Comparison of ENCODE assay signal across 8 cellular contexts in the genomic region with DNA sequence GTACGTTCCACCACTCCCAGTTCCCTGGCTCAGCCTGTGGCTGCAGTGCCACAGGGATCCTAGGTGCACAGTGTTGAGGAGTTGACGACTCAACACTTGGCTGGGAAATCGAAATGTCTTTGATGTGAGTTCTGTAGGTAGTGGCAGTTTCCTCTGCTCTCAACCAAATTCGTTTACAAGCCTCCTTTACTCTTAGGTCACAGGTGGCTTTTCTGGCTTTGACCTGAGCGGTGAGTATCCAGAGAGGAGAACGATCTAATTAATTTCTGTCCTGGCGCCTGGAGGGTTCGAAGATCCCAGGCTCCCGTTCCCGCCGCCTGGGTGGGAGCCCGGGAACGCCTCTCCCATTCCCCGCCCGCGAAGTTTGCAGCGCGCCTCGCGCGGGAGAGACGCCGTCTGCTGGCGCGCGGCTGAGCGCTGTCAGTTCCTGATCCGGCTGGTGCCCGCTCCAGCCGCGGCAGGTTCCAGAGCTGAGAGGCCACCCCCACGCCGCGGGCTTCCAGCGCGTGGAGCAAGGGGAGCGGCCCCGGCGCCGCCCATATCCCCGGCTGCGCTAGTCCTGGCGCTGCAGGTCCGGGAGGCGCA. TPM values are rescaled to one million over a fixed set of nuclear protein-coding genes. Genes with fewer than 3 reads are reported as not detected.
DNase-seq lines count a peak whose midpoint lies in the region; ATAC-seq lines count a peak whose summit lies in the region.

A gene with protein sequence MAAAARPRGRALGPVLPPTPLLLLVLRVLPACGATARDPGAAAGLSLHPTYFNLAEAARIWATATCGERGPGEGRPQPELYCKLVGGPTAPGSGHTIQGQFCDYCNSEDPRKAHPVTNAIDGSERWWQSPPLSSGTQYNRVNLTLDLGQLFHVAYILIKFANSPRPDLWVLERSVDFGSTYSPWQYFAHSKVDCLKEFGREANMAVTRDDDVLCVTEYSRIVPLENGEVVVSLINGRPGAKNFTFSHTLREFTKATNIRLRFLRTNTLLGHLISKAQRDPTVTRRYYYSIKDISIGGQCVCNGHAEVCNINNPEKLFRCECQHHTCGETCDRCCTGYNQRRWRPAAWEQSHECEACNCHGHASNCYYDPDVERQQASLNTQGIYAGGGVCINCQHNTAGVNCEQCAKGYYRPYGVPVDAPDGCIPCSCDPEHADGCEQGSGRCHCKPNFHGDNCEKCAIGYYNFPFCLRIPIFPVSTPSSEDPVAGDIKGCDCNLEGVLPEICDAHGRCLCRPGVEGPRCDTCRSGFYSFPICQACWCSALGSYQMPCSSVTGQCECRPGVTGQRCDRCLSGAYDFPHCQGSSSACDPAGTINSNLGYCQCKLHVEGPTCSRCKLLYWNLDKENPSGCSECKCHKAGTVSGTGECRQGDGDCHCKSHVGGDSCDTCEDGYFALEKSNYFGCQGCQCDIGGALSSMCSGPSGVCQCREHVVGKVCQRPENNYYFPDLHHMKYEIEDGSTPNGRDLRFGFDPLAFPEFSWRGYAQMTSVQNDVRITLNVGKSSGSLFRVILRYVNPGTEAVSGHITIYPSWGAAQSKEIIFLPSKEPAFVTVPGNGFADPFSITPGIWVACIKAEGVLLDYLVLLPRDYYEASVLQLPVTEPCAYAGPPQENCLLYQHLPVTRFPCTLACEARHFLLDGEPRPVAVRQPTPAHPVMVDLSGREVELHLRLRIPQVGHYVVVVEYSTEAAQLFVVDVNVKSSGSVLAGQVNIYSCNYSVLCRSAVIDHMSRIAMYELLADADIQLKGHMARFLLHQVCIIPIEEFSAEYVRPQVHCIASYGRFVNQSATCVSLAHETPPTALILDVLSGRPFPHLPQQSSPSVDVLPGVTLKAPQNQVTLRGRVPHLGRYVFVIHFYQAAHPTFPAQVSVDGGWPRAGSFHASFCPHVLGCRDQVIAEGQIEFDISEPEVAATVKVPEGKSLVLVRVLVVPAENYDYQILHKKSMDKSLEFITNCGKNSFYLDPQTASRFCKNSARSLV (N-terminal part only) (plus strand): TSS at position 423 of the 585 bp plus-strand sequence. CDS start 231 bp downstream, outside the sequence.

- H3K27me3 ChIP-seq in CD4-positive, CD25-positive, alpha-beta regulatory T cell (ENCODE audit: control insufficient read depth, insufficient read depth, low read length): peaks cover 24% of the 10 kb centered on the region

- peaks cover 0 to 2% (median 0%) of the 10 kb centered on the region in 7 donors for H3K9me3 Mint-ChIP-seq in CD4-positive, CD25-positive, alpha-beta regulatory T cell

- peak; percentile 44 to 45 for ATAC-seq in CD4-positive, CD25-positive, alpha-beta regulatory T cell (ENCODE audit: low read depth in 2 of 2)
- ATAC-seq in HG02759 (IDR thresholded peaks at IDR 0.05; ENCODE audit: unreplicated experiment) (peak; percentile 82), GM18502 (IDR thresholded peaks at IDR 0.05; ENCODE audit: poor library complexity, unreplicated experiment) (no peak), GM18867 (IDR thresholded peaks at IDR 0.05; ENCODE audit: unreplicated experiment) (no peak)

- H3K27me3 Mint-ChIP-seq in CD4-positive, CD25-positive, alpha-beta regulatory T cell: peaks cover 65% of the 10 kb centered on the region

- no peaks in the 10 kb centered on the region for H3K36me3 ChIP-seq in CD4-positive, CD25-positive, alpha-beta regulatory T cell (ENCODE audit: control insufficient read depth, insufficient read depth, low read length)

- peaks cover 19% of the 10 kb centered on the region for H3K4me1 ChIP-seq in CD4-positive, CD25-positive, alpha-beta regulatory T cell (ENCODE audit: control insufficient read depth, insufficient read depth, low read length, poor library complexity, severe bottlenecking)

- no peaks in the 10 kb centered on the region for H3K36me3 Mint-ChIP-seq in CD4-positive, CD25-positive, alpha-beta regulatory T cell

- peak within 1 kb of the TSS; percentile 57 for H3K4me3 ChIP-seq in CD4-positive, CD25-positive, alpha-beta regulatory T cell (ENCODE audit: low read depth, low read length)

- H3K27ac Mint-ChIP-seq in CD4-positive, CD25-positive, alpha-beta regulatory T cell: peak within 1 kb of the TSS in 1 of 3 donors; percentile 26

- H3K27ac ChIP-seq in CD4-positive, CD25-positive, alpha-beta regulatory T cell (ENCODE audit: insufficient read depth, low read length, poor library complexity, severe bottlenecking): no peak within 1 kb of the TSS

- no peaks in the 10 kb centered on the region for H3K9me3 ChIP-seq in CD4-positive, CD25-positive, alpha-beta regulatory T cell (ENCODE audit: control insufficient read depth in 2 of 2, low read length in 2 of 2)

- peaks cover 0 to 9% (median 0%) of the 10 kb centered on the region in 4 donors for H3K4me1 Mint-ChIP-seq in CD4-positive, CD25-positive, alpha-beta regulatory T cell

- peak within 1 kb of the TSS; percentile 35 to 81 (median 66) for H3K4me3 Mint-ChIP-seq in CD4-positive, CD25-positive, alpha-beta regulatory T cell

- DNase-seq in CD4-positive, CD25-positive, alpha-beta regulatory T cell: peak in 2 of 3 donors; percentile 26 to 39
- DNase-seq in RPMI7951 (ENCODE audit: low read depth) (peak; percentile 54), amniotic stem cell (lab: John Stamatoyannopoulos, UW) (peak; percentile 32), hepatic stellate cell (ENCODE audit: low spot score) (peak; percentile 38), renal cortical epithelial cell (ENCODE audit: low read depth) (peak; percentile 16)

RNA-seq across cellular contexts. Expression of the gene that starts here (rescaled TPM):
- total RNA-seq in CD4-positive, CD25-positive, alpha-beta regulatory T cell: not detected
- under 1 TPM in 1 of 4 donors, not detected in 3; 0.31 TPM for polyA plus RNA-seq in CD4-positive, CD25-positive, alpha-beta regulatory T cell
- total RNA-seq in RPMI7951 (2014; rRNA removed; shearing (Covaris generic)): 0.49 and 2.9 TPM in 2 replicates
- total RNA-seq in renal cortical epithelial cell: 70.9 and 246 TPM in 2 replicates

Comparison
In these comparisons a context has a peak if more than half of its experiments do, and no peak if none do; other contexts are left out.
1. RNA of the gene that starts here (total RNA-seq): 70.9 to 246 TPM in renal cortical epithelial cell; 0.49 to 2.9 TPM in RPMI7951 and not detected in CD4-positive, CD25-positive, alpha-beta regulatory T cell (single experiment); every median in the first group is over 10 times any median in the second.
2. Peak in DNase-seq, ATAC-seq and H3K4me3 ChIP-seq in CD4-positive, CD25-positive, alpha-beta regulatory T cell; RNA of the gene not detected or under 1 TPM.
3. Peak in every context shown above with its lines, with median percentiles within 50 percentile points of each other: DNase-seq.